18 cellular contexts compared by ENCODE assay signal in genomic region chr1:63968663-63969460, GRCh38.
DNase-seq lines count a peak whose midpoint lies in the region; ATAC-seq and TF ChIP-seq lines count a peak whose summit lies in the region.
"Had no signal": no experiment of that assay in that cellular context is flagged by ENCODE, and none has a peak within 500 bp of the region (broad histone marks: within the 10 kb centered on the region; RNA-seq: fewer than 3 reads in every experiment).

No MANE protein-coding gene starts in this region.

- peak overlapping the region; percentile 82 for H3K27ac Mint-ChIP-seq in Caco-2 (ENCODE audit: unreplicated experiment)
- H3K27ac Mint-ChIP-seq in neural crest cell (ENCODE audit: unreplicated experiment) = peak overlapping the region; percentile 39
- H3K27ac Mint-ChIP-seq: activated CD4-positive, alpha-beta memory T cell treated with anti-CD3 and anti-CD28 coated beads, Interleukin-2, amount 10 ng/mL, durations not matched to agents 7 days and 5 days had no signal

- H3K4me1 ChIP-seq in Caco-2 (0 out of 2 replicates have a peak, but pooled peaks cover 3% of the 10 kb centered on the region), MM.1S (ENCODE audit: low read length) (peaks cover 13% of the 10 kb centered on the region), fibroblast of lung (ENCODE audit: control insufficient read depth, extremely low read depth, insufficient read depth, low read length) (peaks cover 3% of the 10 kb centered on the region), spleen (no peaks in the 10 kb centered on the region)
- H3K4me1 ChIP-seq: BLaER1, Peyer's patch had no signal

- H3F3A ChIP-seq in MM.1S (ENCODE audit: insufficient read depth, low read length) = no peaks in the 10 kb centered on the region

- 50 to 81% (median 69%) methylated on average over 3 of the region's 3 CpGs for whole genome bisulfite sequencing in spleen, 5 donors

- H3K36me3 ChIP-seq in Caco-2 (ENCODE audit: control insufficient read depth, insufficient read depth, low read length) (no peaks in the 10 kb centered on the region), MM.1S (replicated peaks; ENCODE audit: insufficient read depth, low read length) (no peaks in the 10 kb centered on the region), fibroblast of lung (ENCODE audit: control insufficient read depth, insufficient read depth, low read length) (no peaks in the 10 kb centered on the region), spleen (no peaks in the 10 kb centered on the region)
- H3K36me3 ChIP-seq: BLaER1, Peyer's patch had no signal

- CTCF ChIA-PET in Caco-2 (lab: Charles Lee) = no interaction called here

- H3K27ac ChIP-seq in MM.1S (ENCODE audit: low read length) (no peak overlapping the region), fibroblast of lung (ENCODE audit: insufficient read depth, low read length) (no peak overlapping the region), spleen (no peak overlapping the region)
- H3K27ac ChIP-seq: BLaER1, Peyer's patch had no signal

- H3K4me2 ChIP-seq in MM.1S (ENCODE audit: low read depth, low read length) = peak overlapping the region; percentile 22
- peak overlapping the region; percentile 9 for H3K4me2 ChIP-seq in fibroblast of lung (ENCODE audit: extremely low read depth, insufficient read depth, low read length)
- H3K4me2 ChIP-seq: BLaER1 had no signal

- H3K9me2 ChIP-seq in MM.1S (replicated peaks; ENCODE audit: insufficient read depth, low read length) = no peaks in the 10 kb centered on the region

- H3K36me3 Mint-ChIP-seq in Caco-2 (ENCODE audit: insufficient read depth, unreplicated experiment) (peaks cover 13% of the 10 kb centered on the region), neural crest cell (ENCODE audit: low read depth) (no peaks in the 10 kb centered on the region)

- H3K9me3 Mint-ChIP-seq in Caco-2 (ENCODE audit: unreplicated experiment) (peaks cover 10% of the 10 kb centered on the region), neural crest cell (no peaks in the 10 kb centered on the region)
- H3K9me3 Mint-ChIP-seq: activated CD4-positive, alpha-beta memory T cell treated with anti-CD3 and anti-CD28 coated beads, Interleukin-2, amount 10 ng/mL, durations not matched to agents 7 days and 5 days had no signal

- no peak for TF ChIP-seq POLR2A in spleen (IDR thresholded peaks at IDR 0.05)

- H3K9ac ChIP-seq in MM.1S (ENCODE audit: low read length) (no peak overlapping the region), fibroblast of lung (ENCODE audit: insufficient read depth, low read length) (no peak overlapping the region)
- H3K9ac ChIP-seq: BLaER1 had no signal

- BruUV-seq in Caco-2 (replicated peaks; lab: Mats Ljungman, UMichigan) = no TSS peak

- H3K4me3 Mint-ChIP-seq in Caco-2 (ENCODE audit: unreplicated experiment) (no peak overlapping the region), neural crest cell (no peak overlapping the region)
- H3K4me3 Mint-ChIP-seq: activated CD4-positive, alpha-beta memory T cell treated with anti-CD3 and anti-CD28 coated beads, Interleukin-2, amount 10 ng/mL, durations not matched to agents 7 days and 5 days had no signal

- intact Hi-C loops in Caco-2 (cut with micrococcal nuclease; ENCODE audit: unreplicated experiment) = no loop called here
- intact Hi-C loops in spleen (cut with DNase I; ENCODE audit: low total_unique reads) = no loop called here

- POLR2A ChIA-PET in Caco-2 (lab: Charles Lee) = no interaction called here

- TF ChIP-seq CTCF in Caco-2 (IDR thresholded peaks at IDR 0.05; ENCODE audit: insufficient read depth in 1 of 2, low read depth in 1 of 2, low read length in 1 of 2, severe bottlenecking in 1 of 2, unreplicated experiment in 1 of 2) (no peak), MM.1S (IDR thresholded peaks at IDR 0.05; ENCODE audit: low read length) (no peak), fibroblast of lung (conservative IDR thresholded peaks at IDR 0.05 in 1 of 2, IDR thresholded peaks at IDR 0.05 in 1 of 2; ENCODE audit: low read depth in 1 of 2, low read length in 2 of 2) (no peak), neural crest cell (conservative IDR thresholded peaks at IDR 0.05) (no peak), spleen (IDR thresholded peaks at IDR 0.05 in 8 of 11, conservative IDR thresholded peaks at IDR 0.05 in 3 of 11) (no peak)

- no peak overlapping the region for H3K4me3 ChIP-seq in Caco-2 (ENCODE audit: low read depth, low read length)
- H3K4me3 ChIP-seq in MM.1S (ENCODE audit: low read length) = no peak overlapping the region
- no peak overlapping the region for H3K4me3 ChIP-seq in fibroblast of lung (replicated peaks in 1 of 4; ENCODE audit: control extremely low read depth in 1 of 4, insufficient read depth in 1 of 4, low read depth in 3 of 4, low read length in 4 of 4)
- no peak overlapping the region for H3K4me3 ChIP-seq in spleen
- H3K4me3 ChIP-seq: BLaER1, Peyer's patch had no signal

- H2AFZ ChIP-seq in MM.1S (ENCODE audit: low read length) = no peak overlapping the region
- H2AFZ ChIP-seq in fibroblast of lung (ENCODE audit: low read length) = no peak overlapping the region

- DNase-seq in Caco-2 (no peak), MM.1S (no peak), fibroblast of lung (ENCODE audit: low read depth in 2 of 2) (peak; percentile 46 to 86), neural crest cell (ENCODE audit: low read depth, low spot score) (no peak), amniotic stem cell (lab: John Stamatoyannopoulos, UW) (no peak), NCI-H1436 treated with DMSO at 0.1 percent for 48 hours (lab: John Stamatoyannopoulos, UW) (no peak), spleen (no peak)
- DNase-seq: activated CD4-positive, alpha-beta memory T cell treated with anti-CD3 and anti-CD28 coated beads, Interleukin-2, amount 10 ng/mL, durations not matched to agents 7 days and 5 days; activated effector memory CD4-positive, alpha-beta T cell treated with Interleukin-2 at 50 U/mL for 16 hours; central memory CD4-positive, alpha-beta T cell; H7; NCI-H510A treated with DMSO at 0.1 percent for 48 hours; Peyer's patch; stimulated activated naive CD4-positive, alpha-beta T cell; T1000 had no signal

- H3K9me3 ChIP-seq in Caco-2 (no peaks in the 10 kb centered on the region), MM.1S (replicated peaks; ENCODE audit: insufficient read depth, low read length) (no peaks in the 10 kb centered on the region), fibroblast of lung (ENCODE audit: control insufficient read depth, insufficient read depth, low read depth, low read length) (no peaks in the 10 kb centered on the region), spleen (no peaks in the 10 kb centered on the region)
- H3K9me3 ChIP-seq: BLaER1, Peyer's patch had no signal

- H3K27me3 ChIP-seq in Caco-2 (replicated peaks; ENCODE audit: control insufficient read depth, insufficient read depth, low read length) (no peaks in the 10 kb centered on the region), MM.1S (replicated peaks; ENCODE audit: insufficient read depth, low read length) (no peaks in the 10 kb centered on the region), fibroblast of lung (ENCODE audit: control insufficient read depth, insufficient read depth, low read length) (no peaks in the 10 kb centered on the region), spleen (replicated peaks in 1 of 7) (no peaks in the 10 kb centered on the region)
- H3K27me3 ChIP-seq: BLaER1, Peyer's patch had no signal

- H4K20me1 ChIP-seq in MM.1S (ENCODE audit: insufficient read depth, low read length) (no peaks in the 10 kb centered on the region), fibroblast of lung (ENCODE audit: control insufficient read depth, extremely low read depth, insufficient read depth, low read length) (no peaks in the 10 kb centered on the region)

- H3K79me2 ChIP-seq in MM.1S (ENCODE audit: low read length) (no peaks in the 10 kb centered on the region), fibroblast of lung (ENCODE audit: control insufficient read depth, insufficient read depth, low read length) (no peaks in the 10 kb centered on the region)

- H3K4me1 Mint-ChIP-seq in Caco-2 (ENCODE audit: low read depth, unreplicated experiment) = peaks cover 17% of the 10 kb centered on the region
- peaks cover 12% of the 10 kb centered on the region for H3K4me1 Mint-ChIP-seq in neural crest cell
- H3K4me1 Mint-ChIP-seq: activated CD4-positive, alpha-beta memory T cell treated with anti-CD3 and anti-CD28 coated beads, Interleukin-2, amount 10 ng/mL, durations not matched to agents 7 days and 5 days had no signal

- ATAC-seq in HG02852 (IDR thresholded peaks at IDR 0.05; ENCODE audit: unreplicated experiment) = no peak

- no peaks in the 10 kb centered on the region for H3K27me3 Mint-ChIP-seq in Caco-2 (ENCODE audit: insufficient read depth, unreplicated experiment)
- no peaks in the 10 kb centered on the region for H3K27me3 Mint-ChIP-seq in neural crest cell (ENCODE audit: low read depth)
- H3K27me3 Mint-ChIP-seq: progenitor cell of endocrine pancreas had no signal

Comparison
In these comparisons a context has a peak if more than half of its experiments do, and no peak if none do; other contexts are left out.
1. DNase-seq: peak in fibroblast of lung (2 of 2); none in Caco-2 (0 of 2), MM.1S (single experiment), neural crest cell (single experiment), amniotic stem cell (single experiment), NCI-H1436 treated with DMSO at 0.1 percent for 48 hours (single experiment) and spleen (single experiment).